ENCODE assay signal across 8 cellular contexts in the genomic region with DNA sequence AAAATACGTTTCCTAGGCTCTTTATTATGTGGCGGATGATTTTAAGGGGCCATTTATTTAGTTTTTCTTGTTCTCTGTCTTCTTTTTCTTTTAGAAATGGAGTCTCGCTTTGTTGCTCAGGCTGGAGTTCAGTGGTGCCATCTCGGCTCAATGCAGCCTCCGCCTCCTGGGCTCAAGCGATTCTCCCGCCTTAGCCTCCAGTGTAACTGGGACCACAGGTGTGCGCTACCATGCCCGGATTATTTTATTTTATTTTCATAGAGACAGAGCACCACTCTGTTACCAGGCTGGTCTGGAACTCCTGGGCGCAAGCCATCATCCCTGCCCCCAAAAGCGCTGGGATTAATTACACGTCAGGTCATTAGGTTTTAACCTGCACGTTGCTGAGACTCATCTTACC. TPM values are rescaled to one million over a fixed set of nuclear protein-coding genes. Genes with fewer than 3 reads are reported as not detected.
DNase-seq lines count a peak whose midpoint lies in the region; ATAC-seq, FAIRE-seq and TF ChIP-seq lines count a peak whose summit lies in the region.

No MANE protein-coding gene starts in this region.

- CTCF ChIA-PET in AG04449 (lab: Yijun Ruan, JAX): interaction anchor here (2.0 to 4.0 kb wide), 4 partner anchors 9 to 469 kb away, joined by 5 to 55 read pairs (median 20); no protein-coding TSS in a partner anchor

- H3K9me3 ChIP-seq in mucosa of stomach (ENCODE audit: control insufficient read depth, low read length): no peaks in the 10 kb centered on the region

- peak overlapping the region; percentile 69 for H3K9ac ChIP-seq in mucosa of stomach (ENCODE audit: low read length)

- no peak for TF ChIP-seq CTCF in AG04449 (IDR thresholded peaks at IDR 0.05; ENCODE audit: insufficient read depth, low read length, missing control alignments)
- TF ChIP-seq CTCF in bronchial epithelial cell (IDR thresholded peaks at IDR 0.05; ENCODE audit: insufficient read depth, low read length, severe bottlenecking): no peak

- no peaks in the 10 kb centered on the region for H3K27me3 Mint-ChIP-seq in IgD-negative memory B cell

- no peak for DNase-seq in AG04449 (ENCODE audit: low read depth, low spot score)
- no peak for DNase-seq in bronchial epithelial cell (ENCODE audit: low read depth)
- DNase-seq in nucleus accumbens (lab: John Stamatoyannopoulos, UW): no peak
- no peak for DNase-seq in HPDE6-E6E7 (ENCODE audit: extremely low spot score)
- no peak for DNase-seq in LoVo (ENCODE audit: low spot score)

- peaks cover 2% of the 10 kb centered on the region for H3K36me3 ChIP-seq in bronchial epithelial cell (ENCODE audit: control insufficient read depth, insufficient read depth, low read length)
- H3K36me3 ChIP-seq in mucosa of stomach (ENCODE audit: control insufficient read depth, insufficient read depth, low read length): no peaks in the 10 kb centered on the region

- no peak for ATAC-seq in HG03457 (IDR thresholded peaks at IDR 0.05; ENCODE audit: unreplicated experiment)

- peak overlapping the region; percentile 78 for H3K4me3 ChIP-seq in AG04449 (ENCODE audit: low read depth, low read length)
- peak overlapping the region; percentile 82 for H3K4me3 ChIP-seq in bronchial epithelial cell (ENCODE audit: low read depth, low read length)
- no peak overlapping the region for H3K4me3 ChIP-seq in mucosa of stomach (ENCODE audit: low read length)

- H3K4me1 ChIP-seq in mucosa of stomach (ENCODE audit: control insufficient read depth, insufficient read depth, low read length): peaks cover 5% of the 10 kb centered on the region

- no peaks in the 10 kb centered on the region for H3K36me3 Mint-ChIP-seq in IgD-negative memory B cell

- peak overlapping the region in 2 of 3 donors; percentile 58 to 81 for H3K27ac Mint-ChIP-seq in IgD-negative memory B cell

- FAIRE-seq in bronchial epithelial cell (lab: Jason Lieb, UNC): no peak

- H3K27me3 ChIP-seq in bronchial epithelial cell (ENCODE audit: control insufficient read depth, insufficient read depth, low read length) (no peaks in the 10 kb centered on the region), mucosa of stomach (ENCODE audit: control insufficient read depth, insufficient read depth, low read length) (no peaks in the 10 kb centered on the region)

- no peaks in the 10 kb centered on the region for H3K9me3 Mint-ChIP-seq in IgD-negative memory B cell

- H3K4me3 Mint-ChIP-seq in IgD-negative memory B cell: peak overlapping the region; percentile 79 to 94 (median 89)

- peaks cover 4 to 7% (median 5%) of the 10 kb centered on the region in 3 donors for H3K4me1 Mint-ChIP-seq in IgD-negative memory B cell

- POLR2A ChIA-PET in AG04449 (lab: Yijun Ruan, JAX): interaction anchor here (1.1 to 2.4 kb wide), 2 partner anchors 10 to 15 kb away, joined by 5 to 11 read pairs; no protein-coding TSS in a partner anchor

RNA-seq across cellular contexts. Expression of a gene that starts 1.6 kb away (rescaled TPM):
- polyA plus RNA-seq in IgD-negative memory B cell: 1.9 TPM
- total RNA-seq in bronchial epithelial cell: 52.0 and 53.2 TPM in 2 replicates
